1 cellular context compared by ENCODE assay signal in genomic region chr5:167389537-167389936, GRCh38.
TF ChIP-seq lines count a peak whose summit lies in the region.

No MANE protein-coding gene starts in this region.

TF ChIP-seq in IMR-90, 13 proteins besides CTCF, POLR2A, EP300 and RAD21:
- no peak for TF ChIP-seq NFE2L2 (IDR thresholded peaks at IDR 0.05; ENCODE audit: low read depth, low read length)
- TF ChIP-seq MXI1 (IDR thresholded peaks at IDR 0.05; ENCODE audit: borderline replicate concordance, low read depth, low read length) = no peak
- no peak for TF ChIP-seq FOS (IDR thresholded peaks at IDR 0.05; ENCODE audit: low read depth, low read length)
- TF ChIP-seq MAFK (IDR thresholded peaks at IDR 0.05; ENCODE audit: low read depth, low read length) = no peak
- no peak for TF ChIP-seq CEBPB (IDR thresholded peaks at IDR 0.05; ENCODE audit: low read depth, low read length)
- no peak for TF ChIP-seq SMC3 (IDR thresholded peaks at IDR 0.05; ENCODE audit: low read depth, low read length)
- no peak for TF ChIP-seq BHLHE40 (IDR thresholded peaks at IDR 0.05; ENCODE audit: low read depth, low read length)
- no peak for TF ChIP-seq CHD1 (IDR thresholded peaks at IDR 0.05; ENCODE audit: low read depth, low read length)
- TF ChIP-seq MAZ (IDR thresholded peaks at IDR 0.05; ENCODE audit: borderline replicate concordance, low read depth, low read length) = no peak
